8 cellular contexts compared by ENCODE assay signal in genomic region chrX:5876984-5877655, GRCh38.
DNase-seq lines count a peak whose midpoint lies in the region; ATAC-seq, FAIRE-seq and TF ChIP-seq lines count a peak whose summit lies in the region.

No MANE protein-coding gene starts in this region.

- ATAC-seq in HG03432 (IDR thresholded peaks at IDR 0.05; ENCODE audit: unreplicated experiment) = no peak

- no peaks in the 10 kb centered on the region for H3K9me3 ChIP-seq in testis
- no peaks in the 10 kb centered on the region for H3K9me3 ChIP-seq in tibial artery

- WGBS in testis, 2 donors = 54 to 60% methylated on average over 13 of the region's 13 CpGs

- H3K4me1 ChIP-seq in testis = no peaks in the 10 kb centered on the region
- no peaks in the 10 kb centered on the region for H3K4me1 ChIP-seq in tibial artery

- peak; percentile 53 for DNase-seq in NCI-H82 (lab: John Stamatoyannopoulos, UW)
- DNase-seq in NCI-H82 treated with DMSO at 0.1 percent for 48 hours (lab: John Stamatoyannopoulos, UW; ENCODE audit: unreplicated experiment) = no peak
- DNase-seq in NCI-H748 treated with DMSO at 0.1 percent for 48 hours (lab: John Stamatoyannopoulos, UW) = peak; percentile 29
- no peak for DNase-seq in frontal cortex (ENCODE audit: low spot score in 2 of 2)
- DNase-seq in testis = peak; percentile 23
- no peak for DNase-seq in tibial artery
- no peak for DNase-seq in C1 segment of cervical spinal cord (lab: John Stamatoyannopoulos, UW)

- peak in 2 of 3 experiments; percentile 12 to 18 for TF ChIP-seq CTCF in testis (IDR thresholded peaks at IDR 0.05)
- peak in 1 of 2 experiments; percentile 26 for TF ChIP-seq CTCF in tibial artery (IDR thresholded peaks at IDR 0.05)

- H3K36me3 ChIP-seq in testis (ENCODE audit: low read depth, missing control alignments) (no peaks in the 10 kb centered on the region), tibial artery (no peaks in the 10 kb centered on the region)

- TF ChIP-seq POLR2A in testis (IDR thresholded peaks at IDR 0.05) = no peak

- no peak overlapping the region for H3K4me3 ChIP-seq in testis
- no peak overlapping the region for H3K4me3 ChIP-seq in tibial artery

- intact Hi-C loops in testis (cut with DNase I; ENCODE audit: low total_unique reads) = no loop called here
- intact Hi-C loops in tibial artery (cut with DNase I; ENCODE audit: low total_unique reads) = no loop called here

- peak; percentile 44 for FAIRE-seq in frontal cortex (lab: Jason Lieb, UNC)

- H3K27me3 ChIP-seq in testis (no peaks in the 10 kb centered on the region), tibial artery (no peaks in the 10 kb centered on the region)

- H3K27ac ChIP-seq in testis = no peak overlapping the region
- no peak overlapping the region for H3K27ac ChIP-seq in tibial artery

Comparison
In these comparisons a context has a peak if more than half of its experiments do, and no peak if none do; other contexts are left out.
1. DNase-seq: peak in NCI-H82 (single experiment), NCI-H748 treated with DMSO at 0.1 percent for 48 hours (single experiment) and testis (single experiment); none in NCI-H82 treated with DMSO at 0.1 percent for 48 hours (single experiment), frontal cortex (0 of 2), tibial artery (0 of 2) and C1 segment of cervical spinal cord (0 of 14).